19 cellular contexts compared by ENCODE assay signal in the genomic region with DNA sequence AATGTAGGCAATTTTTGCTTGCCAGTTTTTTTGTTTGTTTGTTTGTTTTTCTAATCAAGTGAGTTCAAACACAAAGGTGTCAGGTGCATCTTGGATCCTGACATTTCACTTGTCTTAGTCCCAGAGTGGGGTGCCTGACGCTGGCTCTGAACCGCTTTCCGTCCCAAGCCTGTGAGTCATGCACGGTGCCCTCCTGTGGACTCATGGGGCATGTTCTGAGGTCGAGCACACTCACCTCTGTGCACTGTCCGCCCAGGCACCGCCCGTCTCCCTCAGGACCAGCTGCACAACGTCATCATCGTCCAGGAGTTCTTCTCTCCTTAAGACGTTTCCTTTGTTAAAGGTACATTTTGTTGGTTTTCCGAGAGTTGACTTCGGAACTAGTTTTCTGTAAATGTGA.
"Had no signal": no experiment of that assay in that cellular context is flagged by ENCODE, and none has a peak within 500 bp of the region (broad histone marks: within the 10 kb centered on the region; RNA-seq: fewer than 3 reads in every experiment).

No MANE protein-coding gene starts in this region.

- H3K9me3 Mint-ChIP-seq: activated CD8-positive, alpha-beta T cell treated with anti-CD3 and anti-CD28 coated beads for 36 hours; activated naive CD8-positive, alpha-beta T cell treated with anti-CD3 and anti-CD28 coated beads, Interleukin-2, amount 10 ng/mL, durations not matched to agents 7 days and 5 days; nephron had no signal

- H3K4me3 ChIP-seq: prostate gland had no signal

- ATAC-seq: activated CD8-positive, alpha-beta T cell treated with anti-CD3 and anti-CD28 coated beads for 36 hours; right cardiac atrium; stimulated activated naive CD8-positive, alpha-beta T cell treated with anti-CD3 and anti-CD28 coated beads, Interleukin-15, Interleukin-2, amounts not matched to agents 100 U/mL and 50 U/mL, for 24 hours had no signal

- H3K36me3 ChIP-seq: prostate gland had no signal

- H3K4me3 Mint-ChIP-seq: activated CD8-positive, alpha-beta T cell treated with anti-CD3 and anti-CD28 coated beads for 36 hours; activated naive CD8-positive, alpha-beta T cell treated with anti-CD3 and anti-CD28 coated beads, Interleukin-2, amount 10 ng/mL, durations not matched to agents 7 days and 5 days; nephron had no signal

- H3K27ac Mint-ChIP-seq: activated CD8-positive, alpha-beta T cell treated with anti-CD3 and anti-CD28 coated beads for 36 hours; activated naive CD8-positive, alpha-beta T cell treated with anti-CD3 and anti-CD28 coated beads, Interleukin-2, amount 10 ng/mL, durations not matched to agents 7 days and 5 days; nephron had no signal

- H3K9me3 ChIP-seq: prostate gland had no signal

- H3K4me1 ChIP-seq: prostate gland had no signal

- H3K27ac ChIP-seq: prostate gland had no signal

- H3K36me3 Mint-ChIP-seq: activated naive CD8-positive, alpha-beta T cell treated with anti-CD3 and anti-CD28 coated beads, Interleukin-2, amount 10 ng/mL, durations not matched to agents 7 days and 5 days had no signal

- DNase-seq: activated CD4-positive, alpha-beta T cell treated with anti-CD3 and anti-CD28 coated beads for 48 hours; activated CD8-positive, alpha-beta T cell treated with anti-CD3 and anti-CD28 coated beads for 36 hours; activated naive CD8-positive, alpha-beta T cell treated with anti-CD3 and anti-CD28 coated beads, Interleukin-2, amount 10 ng/mL, durations not matched to agents 7 days and 5 days; activated T-cell treated with anti-CD3 and anti-CD28 coated beads, Interleukin-2, amount 50 U/mL, for 48 hours; anterior cingulate cortex; cortex of kidney; effector CD4-positive, alpha-beta T cell; foreskin fibroblast; hypothalamus; mesenchymal stem cell; occipital lobe; right cardiac atrium; small intestine; stimulated activated CD4-positive, alpha-beta T cell treated with anti-CD3 and anti-CD28 coated beads, Interleukin-4, amount 100 ng/mL, for 24 hours; stimulated activated CD8-positive, alpha-beta memory T cell treated with anti-CD3 and anti-CD28 coated beads, Interleukin-4, amount 100 ng/mL, for 48 hours; stimulated activated naive CD8-positive, alpha-beta T cell treated with anti-CD3 and anti-CD28 coated beads, Interleukin-15, Interleukin-2, amounts not matched to agents 100 U/mL and 50 U/mL, for 24 hours; trophoblast cell had no signal
